ENCODE assay signal across 7 cellular contexts in genomic region chrX:53072418-53073114, GRCh38. TPM values are rescaled to one million over a fixed set of nuclear protein-coding genes. Genes with fewer than 3 reads are reported as not detected.
DNase-seq lines count a peak whose midpoint lies in the region; ATAC-seq, FAIRE-seq and TF ChIP-seq lines count a peak whose summit lies in the region.

No MANE protein-coding gene starts in this region.

- H3K36me3 ChIP-seq in MM.1S (replicated peaks; ENCODE audit: insufficient read depth, low read length) (no peaks in the 10 kb centered on the region), rectal smooth muscle tissue (ENCODE audit: control insufficient read depth, insufficient read depth, low read length) (no peaks in the 10 kb centered on the region)

- H3K9me3 ChIP-seq in MM.1S (replicated peaks; ENCODE audit: insufficient read depth, low read length): no peaks in the 10 kb centered on the region

- peak overlapping the region; percentile 74 for H3K4me3 Mint-ChIP-seq in central memory CD8-positive, alpha-beta T cell

- peak overlapping the region; percentile 93 for H3K27ac Mint-ChIP-seq in central memory CD8-positive, alpha-beta T cell (ENCODE audit: low read depth)

- H3K79me2 ChIP-seq in MM.1S (ENCODE audit: low read length): no peaks in the 10 kb centered on the region

- peak overlapping the region; percentile 78 for H3K4me3 ChIP-seq in MM.1S (ENCODE audit: low read length)
- H3K4me3 ChIP-seq in rectal smooth muscle tissue (ENCODE audit: low read length): peak overlapping the region; percentile 49

- H3K36me3 Mint-ChIP-seq in central memory CD8-positive, alpha-beta T cell (ENCODE audit: insufficient read depth): peaks cover 7% of the 10 kb centered on the region

- H3K4me2 ChIP-seq in MM.1S (ENCODE audit: low read depth, low read length): peak overlapping the region; percentile 84

- ATAC-seq in central memory CD8-positive, alpha-beta T cell (replicated peaks; ENCODE audit: extremely low read depth, poor library complexity, severe bottlenecking): no peak
- ATAC-seq in HG02884 (IDR thresholded peaks at IDR 0.05; ENCODE audit: unreplicated experiment) (no peak), HG02759 (IDR thresholded peaks at IDR 0.05; ENCODE audit: unreplicated experiment) (no peak)

- TF ChIP-seq CTCF in MM.1S (IDR thresholded peaks at IDR 0.05; ENCODE audit: low read length): no peak

- no peaks in the 10 kb centered on the region for H3K9me3 Mint-ChIP-seq in central memory CD8-positive, alpha-beta T cell

- peak overlapping the region; percentile 42; the same call in 1 of the 2 replicates for H3K27ac ChIP-seq in MM.1S (ENCODE audit: low read length)
- H3K27ac ChIP-seq in rectal smooth muscle tissue (ENCODE audit: low read depth, low read length): peak overlapping the region; percentile 76

- FAIRE-seq in GM12892 (lab: Jason Lieb, UNC): peak; percentile 64

- H3K27me3 Mint-ChIP-seq in central memory CD8-positive, alpha-beta T cell: no peaks in the 10 kb centered on the region

- H3K27me3 ChIP-seq in MM.1S (replicated peaks; ENCODE audit: insufficient read depth, low read length): no peaks in the 10 kb centered on the region
- no peaks in the 10 kb centered on the region for H3K27me3 ChIP-seq in rectal smooth muscle tissue (ENCODE audit: control insufficient read depth, insufficient read depth, low read length)

- no peaks in the 10 kb centered on the region for H4K20me1 ChIP-seq in MM.1S (ENCODE audit: insufficient read depth, low read length)

- DNase-seq in GM12892 (ENCODE audit: insufficient read length) (no peak), MM.1S (no peak), NCI-H146 (lab: John Stamatoyannopoulos, UW) (no peak)
- DNase-seq in central memory CD8-positive, alpha-beta T cell (ENCODE audit: low spot score in 2 of 2): no peak

- peaks cover 14% of the 10 kb centered on the region for H3K4me1 Mint-ChIP-seq in central memory CD8-positive, alpha-beta T cell

- peak overlapping the region; percentile 40 for H3K9ac ChIP-seq in MM.1S (ENCODE audit: low read length)
- H3K9ac ChIP-seq in rectal smooth muscle tissue (ENCODE audit: low read length): no peak overlapping the region

- H3F3A ChIP-seq in MM.1S (ENCODE audit: insufficient read depth, low read length): peaks cover 18% of the 10 kb centered on the region

- no peaks in the 10 kb centered on the region for H3K9me2 ChIP-seq in MM.1S (replicated peaks; ENCODE audit: insufficient read depth, low read length)

- no peak for TF ChIP-seq POLR2A in GM12892 (IDR thresholded peaks at IDR 0.05; ENCODE audit: low read depth, low read length)

- peak overlapping the region; percentile 81 for H2AFZ ChIP-seq in MM.1S (ENCODE audit: low read length)

- H3K4me1 ChIP-seq in MM.1S (ENCODE audit: low read length): peaks cover 4% of the 10 kb centered on the region; the same call in 1 of the 2 replicates
- peaks cover 2% of the 10 kb centered on the region for H3K4me1 ChIP-seq in rectal smooth muscle tissue (ENCODE audit: control insufficient read depth, insufficient read depth, low read length)

RNA-seq across cellular contexts. Expression of gene TSPYL2, which starts 9.6 kb away (rescaled TPM):
- polyA plus RNA-seq in GM12892 (2012; ENCODE audit: missing spikeins): 19.1 TPM

RNA-seq across cellular contexts. Expression of gene KANTR, which starts 21.4 kb away (rescaled TPM):
- 7.9 TPM for polyA plus RNA-seq in GM12892 (2012; ENCODE audit: missing spikeins)

RNA-seq across cellular contexts. Expression of gene GPR173, which starts 24.0 kb away (rescaled TPM):
- not detected for polyA plus RNA-seq in GM12892 (2012; ENCODE audit: missing spikeins)
